ENCODE assay signal across 8 cellular contexts in genomic region chr17:8221663-8222379, GRCh38. TPM values are rescaled to one million over a fixed set of nuclear protein-coding genes. Genes with fewer than 3 reads are reported as not detected.
DNase-seq lines count a peak whose midpoint lies in the region; ATAC-seq, FAIRE-seq and TF ChIP-seq lines count a peak whose summit lies in the region.

No MANE protein-coding gene starts in this region.

- dilution Hi-C loops in keratinocyte (cut with MboI; ENCODE audit: extremely low pct_ligation_motif_present, low sequenced_read_pairs) = no loop called here

- H3K27me3 ChIP-seq in keratinocyte (ENCODE audit: control insufficient read depth, extremely low read depth, insufficient read depth, low read length) = no peaks in the 10 kb centered on the region

- H3K27ac ChIP-seq in caudate nucleus (ENCODE audit: low read depth, low read length) (peak overlapping the region; percentile 99), keratinocyte (ENCODE audit: control insufficient read depth, insufficient read depth, low read length) (peak overlapping the region; percentile 70)

- H3K36me3 ChIP-seq in keratinocyte (ENCODE audit: control insufficient read depth in 2 of 2, extremely low read depth in 1 of 2, insufficient read depth in 2 of 2, low read length in 2 of 2) = no peaks in the 10 kb centered on the region

- no peaks in the 10 kb centered on the region for H3K9me1 ChIP-seq in keratinocyte (ENCODE audit: control insufficient read depth, extremely low read depth, insufficient read depth, low read length)

- peak overlapping the region; percentile 58 to 65 (median 60) for H3K4me3 ChIP-seq in keratinocyte (ENCODE audit: control insufficient read depth in 2 of 3, extremely low read depth in 1 of 3, insufficient read depth in 2 of 3, low read depth in 1 of 3, low read length in 3 of 3)

- FAIRE-seq in keratinocyte (lab: Jason Lieb, UNC) = no peak

- peak overlapping the region; percentile 93 for H3K9ac ChIP-seq in keratinocyte (ENCODE audit: control insufficient read depth, extremely low read depth, insufficient read depth, low read length)

- H2AFZ ChIP-seq in keratinocyte (ENCODE audit: control insufficient read depth, low read length) = peak overlapping the region; percentile 79

- H3K4me2 ChIP-seq in keratinocyte (ENCODE audit: control insufficient read depth, extremely low read depth, insufficient read depth, low read depth, low read length) = peak overlapping the region; percentile 81

- DNase-seq in NK-92 treated with Interleukin-12 subunit alpha and Interleukin-12 subunit beta, amount 100 ng/mL, for 24 hours (lab: John Stamatoyannopoulos, UW) = peak; percentile 54
- DNase-seq in NK-92 (lab: John Stamatoyannopoulos, UW; ENCODE audit: unreplicated experiment) (no peak), NCI-H2171 (lab: John Stamatoyannopoulos, UW) (peak; percentile 75), caudate nucleus (lab: John Stamatoyannopoulos, UW) (peak in 57 of 61 donors; percentile 27 to 97 (median 84)), keratinocyte (ENCODE audit: low read depth, low spot score) (peak; percentile 57)
- DNase-seq in activated CD4-positive, CD25-positive, alpha-beta regulatory T cell (lab: John Stamatoyannopoulos, UW) = peak; percentile 74 to 89 (median 80)
- DNase-seq in stimulated activated CD4-positive, alpha-beta T cell treated with anti-CD3 and anti-CD28 coated beads, Interleukin-12 subunit alpha, Interleukin-12 subunit beta, amount 100 ng/mL, for 48 hours (ENCODE audit: low read depth in 2 of 3, low spot score in 1 of 3) = peak; percentile 81 to 98 (median 85)

- H4K20me1 ChIP-seq in keratinocyte (ENCODE audit: control insufficient read depth, extremely low read depth, insufficient read depth, low read length) = no peaks in the 10 kb centered on the region

- H3K4me1 ChIP-seq in keratinocyte (ENCODE audit: control insufficient read depth, extremely low read depth, insufficient read depth, low read length) = peaks cover 19% of the 10 kb centered on the region

- ATAC-seq in HG03045 (IDR thresholded peaks at IDR 0.05; ENCODE audit: unreplicated experiment) = peak; percentile 33

- TF ChIP-seq CTCF in keratinocyte (optimal IDR thresholded peaks at IDR 0.05 in 1 of 3, IDR thresholded peaks at IDR 0.05 in 1 of 3, conservative IDR thresholded peaks at IDR 0.05 in 1 of 3; ENCODE audit: extremely low read depth in 1 of 3, insufficient read depth in 2 of 3, low read length in 3 of 3) = no peak

- H3K79me2 ChIP-seq in keratinocyte (ENCODE audit: control insufficient read depth, insufficient read depth, low read length) = no peaks in the 10 kb centered on the region

- no peaks in the 10 kb centered on the region for H3K9me3 ChIP-seq in keratinocyte (ENCODE audit: control insufficient read depth, low read depth, low read length)

RNA-seq across cellular contexts. Expression of gene AURKB, which starts 11.4 kb away (rescaled TPM):
- polyA plus RNA-seq in keratinocyte = 1.4 to 28.2 TPM (median 12.6 TPM) in 3 replicates
- not detected for polyA plus RNA-seq in keratinocyte (2011; ENCODE audit: low read depth)
- polyA plus RNA-seq in keratinocyte (2011; cell fraction: cytosol; rRNA removed) = 3.8 and 4.2 TPM in 2 replicates
- 11.6 and 12.8 TPM in 2 replicates for polyA plus RNA-seq in keratinocyte (2011; cell fraction: nucleus; rRNA removed)
- polyA plus RNA-seq in keratinocyte (2012; ENCODE audit: low replicate concordance) = 0.25 and 28.3 TPM in 2 replicates
- polyA minus RNA-seq in keratinocyte = 2.1 to 22.7 TPM (median 7.9 TPM) in 3 replicates
- polyA minus RNA-seq in keratinocyte (2011; cell fraction: cytosol; rRNA and poly(A)+ RNA removed) = 7.1 TPM
- 0.70 and 5.2 TPM in 2 replicates for polyA minus RNA-seq in keratinocyte (2011; cell fraction: nucleus; rRNA and poly(A)+ RNA removed)

RNA-seq across cellular contexts. Expression of gene CTC1, which starts 26.0 kb away (rescaled TPM):
- polyA plus RNA-seq in keratinocyte = 7.4 to 17.7 TPM (median 12.1 TPM) in 3 replicates
- polyA plus RNA-seq in keratinocyte (2011; ENCODE audit: low read depth) = 5.9 TPM
- polyA plus RNA-seq in keratinocyte (2011; cell fraction: cytosol; rRNA removed) = 8.7 and 11.4 TPM in 2 replicates
- polyA plus RNA-seq in keratinocyte (2011; cell fraction: nucleus; rRNA removed) = 81.3 and 85.5 TPM in 2 replicates
- 8.4 and 13.1 TPM in 2 replicates for polyA plus RNA-seq in keratinocyte (2012; ENCODE audit: low replicate concordance)
- polyA minus RNA-seq in keratinocyte = 19.3 to 31.1 TPM (median 25.6 TPM) in 3 replicates
- 8.8 TPM for polyA minus RNA-seq in keratinocyte (2011; cell fraction: cytosol; rRNA and poly(A)+ RNA removed)
- polyA minus RNA-seq in keratinocyte (2011; cell fraction: nucleus; rRNA and poly(A)+ RNA removed) = 16.8 and 22.2 TPM in 2 replicates

RNA-seq across cellular contexts. Expression of gene PFAS, which starts 27.3 kb away (rescaled TPM):
- polyA plus RNA-seq in keratinocyte = 10.3 to 14.1 TPM (median 13.5 TPM) in 3 replicates
- 3.5 TPM for polyA plus RNA-seq in keratinocyte (2011; ENCODE audit: low read depth)
- 4.5 and 5.2 TPM in 2 replicates for polyA plus RNA-seq in keratinocyte (2011; cell fraction: cytosol; rRNA removed)
- 30.3 and 35.8 TPM in 2 replicates for polyA plus RNA-seq in keratinocyte (2011; cell fraction: nucleus; rRNA removed)
- 3.9 and 13.7 TPM in 2 replicates for polyA plus RNA-seq in keratinocyte (2012; ENCODE audit: low replicate concordance)
- 29.1 to 89.9 TPM (median 36.8 TPM) in 3 replicates for polyA minus RNA-seq in keratinocyte
- polyA minus RNA-seq in keratinocyte (2011; cell fraction: cytosol; rRNA and poly(A)+ RNA removed) = 20.1 TPM
- polyA minus RNA-seq in keratinocyte (2011; cell fraction: nucleus; rRNA and poly(A)+ RNA removed) = 19.1 and 20.4 TPM in 2 replicates

RNA-seq across cellular contexts. Expression of gene BORCS6, which starts 31.8 kb away (rescaled TPM):
- 4.2 to 6.3 TPM (median 5.5 TPM) in 3 replicates for polyA plus RNA-seq in keratinocyte
- 0.90 TPM for polyA plus RNA-seq in keratinocyte (2011; ENCODE audit: low read depth)
- 3.3 and 7.3 TPM in 2 replicates for polyA plus RNA-seq in keratinocyte (2011; cell fraction: cytosol; rRNA removed)
- polyA plus RNA-seq in keratinocyte (2011; cell fraction: nucleus; rRNA removed) = 4.4 and 5.6 TPM in 2 replicates
- polyA plus RNA-seq in keratinocyte (2012; ENCODE audit: low replicate concordance) = 4.5 and 6.5 TPM in 2 replicates
- polyA minus RNA-seq in keratinocyte = 2.9 to 5.0 TPM (median 3.9 TPM) in 3 replicates
- 10.6 TPM for polyA minus RNA-seq in keratinocyte (2011; cell fraction: cytosol; rRNA and poly(A)+ RNA removed)
- 3.3 and 3.4 TPM in 2 replicates for polyA minus RNA-seq in keratinocyte (2011; cell fraction: nucleus; rRNA and poly(A)+ RNA removed)

RNA-seq across cellular contexts. Expression of gene TMEM107, which starts 45.6 kb away (rescaled TPM):
- 16.2 to 21.8 TPM (median 19.0 TPM) in 3 replicates for polyA plus RNA-seq in keratinocyte
- 10.0 TPM for polyA plus RNA-seq in keratinocyte (2011; ENCODE audit: low read depth)
- polyA plus RNA-seq in keratinocyte (2011; cell fraction: cytosol; rRNA removed) = 13.1 and 16.1 TPM in 2 replicates
- 19.6 and 21.1 TPM in 2 replicates for polyA plus RNA-seq in keratinocyte (2011; cell fraction: nucleus; rRNA removed)
- 13.7 and 19.3 TPM in 2 replicates for polyA plus RNA-seq in keratinocyte (2012; ENCODE audit: low replicate concordance)
- 20.1 to 94.3 TPM (median 45.7 TPM) in 3 replicates for polyA minus RNA-seq in keratinocyte
- 44.7 TPM for polyA minus RNA-seq in keratinocyte (2011; cell fraction: cytosol; rRNA and poly(A)+ RNA removed)
- polyA minus RNA-seq in keratinocyte (2011; cell fraction: nucleus; rRNA and poly(A)+ RNA removed) = 48.4 and 76.6 TPM in 2 replicates
